In the genomic region with DNA sequence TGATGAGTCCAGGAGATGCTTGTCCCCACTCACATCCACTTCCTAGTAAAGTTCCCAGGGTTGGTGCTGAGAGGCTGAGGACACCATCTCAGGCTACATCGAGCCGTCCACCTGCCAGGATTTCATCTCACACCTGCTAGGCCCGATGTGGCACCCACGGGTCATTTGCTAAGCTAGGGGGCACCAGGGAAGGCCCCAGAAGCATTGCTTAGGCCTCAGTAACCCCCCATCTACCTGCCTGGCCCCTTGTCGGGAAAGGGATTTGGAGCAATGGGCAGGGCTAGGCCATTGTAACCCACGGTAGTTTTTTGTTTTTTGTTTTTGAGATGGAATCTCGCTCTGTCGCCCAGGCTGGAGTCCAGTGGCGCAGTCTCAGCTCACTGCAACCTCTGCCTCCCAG, we compare ENCODE assay signal across 33 cellular contexts. TPM values are rescaled to one million over a fixed set of nuclear protein-coding genes. Genes with fewer than 3 reads are reported as not detected.
"Had no signal": no experiment of that assay in that cellular context is flagged by ENCODE, and none has a peak within 500 bp of the region (broad histone marks: within the 10 kb centered on the region; RNA-seq: fewer than 3 reads in every experiment).

No MANE protein-coding gene starts in this region.

- H3K4me3 Mint-ChIP-seq: activated B cell treated with CpG ODN at 0.5 μM for 24 hours; activated CD4-positive, alpha-beta memory T cell treated with anti-CD3 and anti-CD28 coated beads, Interleukin-2, amount 10 ng/mL, durations not matched to agents 7 days and 5 days; activated CD4-positive, alpha-beta T cell treated with anti-CD3 and anti-CD28 coated beads, Interleukin-2, amount 10 ng/mL, durations not matched to agents 24 days and 14 days; activated naive CD4-positive, alpha-beta T cell treated with anti-CD3 and anti-CD28 coated beads for 36 hours; activated naive CD4-positive, alpha-beta T cell treated with anti-CD3 and anti-CD28 coated beads, Interleukin-2, amount 50 U/mL, for 24 hours; activated naive CD8-positive, alpha-beta T cell treated with anti-CD3 and anti-CD28 coated beads for 36 hours; activated naive CD8-positive, alpha-beta T cell treated with anti-CD3 and anti-CD28 coated beads, Interleukin-2, amount 50 U/mL, for 24 hours; activated T-cell treated with anti-CD3 and anti-CD28 coated beads, Interleukin-2, amount 50 U/mL, for 4 hours; activated T-helper 1 cell treated with anti-CD3 and anti-CD28 coated beads, Interleukin-12 subunit alpha, Interleukin-12 subunit beta, Interleukin-2, Interleukin-4 antibody, amounts not matched to agents 30 ng/mL and 10 ng/mL and 1 ng/mL, durations not matched to agents 14 hours and 24 hours and 36 hours; effector memory CD8-positive, alpha-beta T cell; T-helper 17 cell; T-helper 2 cell treated with Interferon-gamma antibody and Interleukin-4, amounts not matched to agents 5 μg/mL and 100 μg/mL, for 36 hours had no signal

- H3K27me3 Mint-ChIP-seq: activated CD4-positive, alpha-beta memory T cell treated with anti-CD3 and anti-CD28 coated beads, Interleukin-2, amount 10 ng/mL, durations not matched to agents 7 days and 5 days; activated CD4-positive, alpha-beta T cell treated with anti-CD3 and anti-CD28 coated beads, Interleukin-2, amount 10 ng/mL, durations not matched to agents 24 days and 14 days; activated naive CD4-positive, alpha-beta T cell treated with anti-CD3 and anti-CD28 coated beads, Interleukin-2, amount 50 U/mL, for 24 hours; activated naive CD8-positive, alpha-beta T cell treated with anti-CD3 and anti-CD28 coated beads for 36 hours; T-helper 17 cell had no signal

- DNase-seq: activated B cell treated with CpG ODN at 0.5 μM for 24 hours; activated CD4-positive, alpha-beta memory T cell treated with anti-CD3 and anti-CD28 coated beads, Interleukin-2, amount 10 ng/mL, durations not matched to agents 7 days and 5 days; activated CD4-positive, alpha-beta T cell treated with anti-CD3 and anti-CD28 coated beads, Interleukin-2, amount 10 ng/mL, durations not matched to agents 24 days and 14 days; activated effector memory CD4-positive, alpha-beta T cell treated with anti-CD3 and anti-CD28 coated beads, Interleukin-2, amount 50 U/mL, for 16 hours; activated naive CD4-positive, alpha-beta T cell treated with anti-CD3 and anti-CD28 coated beads for 36 hours; activated naive CD8-positive, alpha-beta T cell treated with anti-CD3 and anti-CD28 coated beads for 36 hours; activated naive CD8-positive, alpha-beta T cell treated with anti-CD3 and anti-CD28 coated beads, Interleukin-2, amount 50 U/mL, for 24 hours; activated T-cell treated with anti-CD3 and anti-CD28 coated beads for 4 hours; activated T-cell treated with anti-CD3 and anti-CD28 coated beads, Interleukin-2, amount 50 U/mL, for 4 hours; amygdala; aorta; body of pancreas; caudate nucleus; cortex of kidney; dermis blood vessel endothelial cell; effector CD4-positive, alpha-beta T cell; effector memory CD8-positive, alpha-beta T cell; erythroblast; foreskin keratinocyte; gastrocnemius medialis; glutamatergic neuron; T-helper 1 cell; T-helper 17 cell; T1000; WERI-Rb-1 had no signal

- H3K36me3 Mint-ChIP-seq: activated naive CD4-positive, alpha-beta T cell treated with anti-CD3 and anti-CD28 coated beads, Interleukin-2, amount 50 U/mL, for 24 hours; activated naive CD8-positive, alpha-beta T cell treated with anti-CD3 and anti-CD28 coated beads for 36 hours had no signal

- H3K9me3 ChIP-seq: adrenal gland, body of pancreas, esophagus muscularis mucosa, gastrocnemius medialis had no signal

- ATAC-seq: activated CD4-positive, CD25-positive, alpha-beta regulatory T cell treated with anti-CD3 and anti-CD28 coated beads, Interleukin-2, amount 50 U/mL, for 24 hours; activated naive CD8-positive, alpha-beta T cell treated with anti-CD3 and anti-CD28 coated beads, Interleukin-2, amount 50 U/mL, for 24 hours; activated T-cell treated with anti-CD3 and anti-CD28 coated beads, Interleukin-2, amount 50 U/mL, for 4 hours; body of pancreas; effector memory CD8-positive, alpha-beta T cell; foreskin keratinocyte; gastrocnemius medialis; T-helper 17 cell had no signal

- H3K4me3 ChIP-seq: adrenal gland, body of pancreas, esophagus muscularis mucosa, gastrocnemius medialis had no signal

- H3K36me3 ChIP-seq: adrenal gland, gastrocnemius medialis, WERI-Rb-1 had no signal

- H3K27me3 ChIP-seq: adrenal gland, body of pancreas, esophagus muscularis mucosa, foreskin keratinocyte, gastrocnemius medialis had no signal

- H3K4me1 ChIP-seq: adrenal gland, body of pancreas, foreskin keratinocyte, gastrocnemius medialis had no signal

- FAIRE-seq: colon had no signal

- H3K27ac Mint-ChIP-seq: activated B cell treated with CpG ODN at 0.5 μM for 24 hours; activated CD4-positive, alpha-beta memory T cell treated with anti-CD3 and anti-CD28 coated beads, Interleukin-2, amount 10 ng/mL, durations not matched to agents 7 days and 5 days; activated CD4-positive, alpha-beta T cell treated with anti-CD3 and anti-CD28 coated beads, Interleukin-2, amount 10 ng/mL, durations not matched to agents 24 days and 14 days; activated naive CD4-positive, alpha-beta T cell treated with anti-CD3 and anti-CD28 coated beads for 36 hours; activated naive CD4-positive, alpha-beta T cell treated with anti-CD3 and anti-CD28 coated beads, Interleukin-2, amount 50 U/mL, for 24 hours; activated naive CD8-positive, alpha-beta T cell treated with anti-CD3 and anti-CD28 coated beads for 36 hours; activated naive CD8-positive, alpha-beta T cell treated with anti-CD3 and anti-CD28 coated beads, Interleukin-2, amount 50 U/mL, for 24 hours; activated T-helper 1 cell treated with anti-CD3 and anti-CD28 coated beads, Interleukin-12 subunit alpha, Interleukin-12 subunit beta, Interleukin-2, Interleukin-4 antibody, amounts not matched to agents 30 ng/mL and 10 ng/mL and 1 ng/mL, durations not matched to agents 14 hours and 24 hours and 36 hours; activated T-helper 2 cell treated with anti-CD3 and anti-CD28 coated beads, Interferon-gamma antibody, Interleukin-2, Interleukin-4, amounts not matched to agents 10 μg/mL and 5 μg/mL and 100 μg/mL, durations not matched to agents 14 hours and 24 hours and 36 hours; effector memory CD8-positive, alpha-beta T cell; T-helper 17 cell; T-helper 2 cell treated with Interferon-gamma antibody and Interleukin-4, amounts not matched to agents 5 μg/mL and 100 μg/mL, for 36 hours had no signal

- H3K27ac ChIP-seq: adrenal gland, body of pancreas, esophagus muscularis mucosa, foreskin keratinocyte, gastrocnemius medialis, WERI-Rb-1 had no signal

- H3K4me1 Mint-ChIP-seq: activated B cell treated with CpG ODN at 0.5 μM for 24 hours; activated CD4-positive, alpha-beta memory T cell treated with anti-CD3 and anti-CD28 coated beads, Interleukin-2, amount 10 ng/mL, durations not matched to agents 7 days and 5 days; activated CD4-positive, alpha-beta T cell treated with anti-CD3 and anti-CD28 coated beads, Interleukin-2, amount 10 ng/mL, durations not matched to agents 24 days and 14 days; activated naive CD4-positive, alpha-beta T cell treated with anti-CD3 and anti-CD28 coated beads, Interleukin-2, amount 50 U/mL, for 24 hours; activated naive CD8-positive, alpha-beta T cell treated with anti-CD3 and anti-CD28 coated beads for 36 hours; activated naive CD8-positive, alpha-beta T cell treated with anti-CD3 and anti-CD28 coated beads, Interleukin-2, amount 50 U/mL, for 24 hours; T-helper 17 cell had no signal

- H3K9me3 Mint-ChIP-seq: activated naive CD4-positive, alpha-beta T cell treated with anti-CD3 and anti-CD28 coated beads for 36 hours; activated naive CD4-positive, alpha-beta T cell treated with anti-CD3 and anti-CD28 coated beads, Interleukin-2, amount 50 U/mL, for 24 hours; activated naive CD8-positive, alpha-beta T cell treated with anti-CD3 and anti-CD28 coated beads for 36 hours; activated T-cell treated with anti-CD3 and anti-CD28 coated beads, Interleukin-2, amount 50 U/mL, for 4 hours; activated T-helper 2 cell treated with anti-CD3 and anti-CD28 coated beads, Interferon-gamma antibody, Interleukin-2, Interleukin-4, amounts not matched to agents 10 μg/mL and 5 μg/mL and 100 μg/mL, durations not matched to agents 14 hours and 24 hours and 36 hours had no signal

RNA-seq across cellular contexts. Expression of a gene that starts 51.8 kb away (rescaled TPM):
- total RNA-seq: activated CD4-positive, alpha-beta T cell treated with anti-CD3 and anti-CD28 coated beads, Interleukin-2, amount 10 ng/mL, durations not matched to agents 24 days and 14 days; activated naive CD4-positive, alpha-beta T cell treated with anti-CD3 and anti-CD28 coated beads for 36 hours; activated naive CD8-positive, alpha-beta T cell treated with anti-CD3 and anti-CD28 coated beads for 36 hours; activated T-helper 1 cell treated with anti-CD3 and anti-CD28 coated beads, Interleukin-12 subunit alpha, Interleukin-12 subunit beta, Interleukin-2, Interleukin-4 antibody, amounts not matched to agents 30 ng/mL and 10 ng/mL and 1 ng/mL, durations not matched to agents 14 hours and 24 hours and 36 hours; activated T-helper 2 cell treated with anti-CD3 and anti-CD28 coated beads, Interferon-gamma antibody, Interleukin-2, Interleukin-4, amounts not matched to agents 10 μg/mL and 5 μg/mL and 100 μg/mL, durations not matched to agents 14 hours and 24 hours and 36 hours; foreskin keratinocyte had no signal
- polyA plus RNA-seq: foreskin keratinocyte had no signal
